In genomic region chr1:234537236-234537635, GRCh38 we compare ENCODE assay signal across 17 cellular contexts. TPM values are rescaled to one million over a fixed set of nuclear protein-coding genes. Genes with fewer than 3 reads are reported as not detected.
A peak's percentile ranks its signal among the peaks of the same experiment; 100 is the strongest.
DNase-seq lines count a peak whose midpoint lies in the region; ATAC-seq and TF ChIP-seq lines count a peak whose summit lies in the region.
"Had no signal": no experiment of that assay in that cellular context is flagged by ENCODE, and none has a peak within 500 bp of the region (broad histone marks: within the 10 kb centered on the region; RNA-seq: fewer than 3 reads in every experiment).

No MANE protein-coding gene starts in this region.

- in situ Hi-C loops in transverse colon (cut with MboI; ENCODE audit: low pct_ligation_motif_present in 1 of 4, low pct_unique_long_range_greater_than_20kb in 1 of 4, low sequenced_read_pairs in 3 of 4), result no loop called here
- in situ Hi-C loops in GM13976 (cut with MboI; ENCODE audit: low sequenced_read_pairs, unreplicated experiment), result no loop called here

- intact Hi-C loops in ovary (cut with DNase I) (loop anchor here (5.0 to 10.0 kb wide), 6 partner anchors 45 to 458 kb away; no protein-coding TSS in a partner anchor), transverse colon (cut with DNase I; ENCODE audit: low total_unique reads) (loop anchor here (10.0 kb wide), 1 partner anchor 448 kb away; no protein-coding TSS in a partner anchor)

- peaks cover 3% of the 10 kb centered on the region for H3K27me3 Mint-ChIP-seq in progenitor cell of endocrine pancreas

- H3K27ac Mint-ChIP-seq in progenitor cell of endocrine pancreas, result no peak overlapping the region
- H3K27ac Mint-ChIP-seq: endodermal cell had no signal

- H3K4me3 Mint-ChIP-seq in progenitor cell of endocrine pancreas (ENCODE audit: low read depth), result no peak overlapping the region
- H3K4me3 Mint-ChIP-seq: CD4-positive, CD25-positive, alpha-beta regulatory T cell; endodermal cell had no signal

- TF ChIP-seq EP300 in ovary (IDR thresholded peaks at IDR 0.05) (no peak), transverse colon (IDR thresholded peaks at IDR 0.05; ENCODE audit: low read depth) (no peak)

- H3K4me3 ChIP-seq in ovary (no peak overlapping the region), transverse colon (no peak overlapping the region)

- H3K27ac ChIP-seq in caudate nucleus (ENCODE audit: low read depth, low read length) (peak overlapping the region; percentile 97), foreskin keratinocyte (peak overlapping the region; percentile 83), ovary (peak overlapping the region; percentile 84 to 98), transverse colon (peak overlapping the region; percentile 91 to 93 (median 93))
- H3K27ac ChIP-seq: brain microvascular endothelial cell had no signal

- DNase-seq in caudate nucleus (lab: John Stamatoyannopoulos, UW) (no peak), foreskin keratinocyte (peak in 1 of 2 donors; percentile 57), ovary (peak in 1 of 5 donors; percentile 21), transverse colon (no peak), GM13976 (ENCODE audit: low spot score) (no peak), progenitor cell of endocrine pancreas (ENCODE audit: low spot score, unreplicated experiment) (no peak)
- DNase-seq in activated T-cell treated with anti-CD3 and anti-CD28 coated beads, Interleukin-2, amount 50 U/mL, for 1 hour, result no peak
- DNase-seq: activated naive CD4-positive, alpha-beta T cell treated with Interleukin-2 at 50 U/mL for 16 hours; brain microvascular endothelial cell; CD4-positive, CD25-positive, alpha-beta regulatory T cell; DND-41; endodermal cell; HCEC 1CT; NCI-H82; stimulated activated CD4-positive, alpha-beta T cell treated with anti-CD3 and anti-CD28 coated beads, Interleukin-2, amount 100 ng/mL, for 48 hours; stimulated activated CD8-positive, alpha-beta memory T cell treated with anti-CD3 and anti-CD28 coated beads, Interleukin-4, amount 100 ng/mL, for 48 hours; T-helper 1 cell had no signal

- TF ChIP-seq CTCF in foreskin keratinocyte (conservative IDR thresholded peaks at IDR 0.05) (peak; percentile 49), ovary (IDR thresholded peaks at IDR 0.05) (no peak), transverse colon (IDR thresholded peaks at IDR 0.05) (no peak), GM13976 (IDR thresholded peaks at IDR 0.05; ENCODE audit: borderline replicate concordance, control extremely low read depth, extremely low read depth, insufficient read depth, missing control alignments) (no peak), progenitor cell of endocrine pancreas (IDR thresholded peaks at IDR 0.05; ENCODE audit: unreplicated experiment) (no peak)

- H3K4me1 ChIP-seq in foreskin keratinocyte (peaks cover 57% of the 10 kb centered on the region), ovary (ENCODE audit: insufficient read depth) (peaks cover 35% of the 10 kb centered on the region), transverse colon (peaks cover 64 to 76% (median 68%) of the 10 kb centered on the region in 4 donors)

- TF ChIP-seq POLR2A in ovary (IDR thresholded peaks at IDR 0.05), result no peak
- no peak for TF ChIP-seq POLR2A in transverse colon (IDR thresholded peaks at IDR 0.05)

- H3K36me3 ChIP-seq in ovary (no peaks in the 10 kb centered on the region), transverse colon (no peaks in the 10 kb centered on the region)
- H3K36me3 ChIP-seq: brain microvascular endothelial cell had no signal

- H3K27me3 ChIP-seq in foreskin keratinocyte, result no peaks in the 10 kb centered on the region
- H3K27me3 ChIP-seq in ovary, result no peaks in the 10 kb centered on the region
- no peaks in the 10 kb centered on the region for H3K27me3 ChIP-seq in transverse colon
- H3K27me3 ChIP-seq: brain microvascular endothelial cell had no signal

- WGBS in ovary, 3 donors, result 84 to 86% (median 85%) methylated on average over 5 of the region's 5 CpGs
- 77 to 83% methylated on average over 1 to 5 of the region's 5 CpGs for WGBS in transverse colon (ENCODE audit: low coverage in 1 of 2), 2 donors

- H3K9me3 Mint-ChIP-seq in progenitor cell of endocrine pancreas (ENCODE audit: low read depth), result no peaks in the 10 kb centered on the region
- H3K9me3 Mint-ChIP-seq: CD4-positive, CD25-positive, alpha-beta regulatory T cell; endodermal cell had no signal

- peaks cover 33% of the 10 kb centered on the region for H3K4me1 Mint-ChIP-seq in progenitor cell of endocrine pancreas (ENCODE audit: low read depth)
- H3K4me1 Mint-ChIP-seq: CD4-positive, CD25-positive, alpha-beta regulatory T cell had no signal

- no peaks in the 10 kb centered on the region for H3K36me3 Mint-ChIP-seq in progenitor cell of endocrine pancreas (ENCODE audit: insufficient read depth)
- H3K36me3 Mint-ChIP-seq: CD4-positive, CD25-positive, alpha-beta regulatory T cell had no signal

- no peak for ATAC-seq in foreskin keratinocyte

- H3K9me3 ChIP-seq in ovary (no peaks in the 10 kb centered on the region), transverse colon (no peaks in the 10 kb centered on the region)

RNA-seq across cellular contexts. Expression of gene TARBP1, which starts 58.3 kb away (rescaled TPM):
- total RNA-seq in foreskin keratinocyte (15.3 and 20.1 TPM in 2 replicates), ovary (10 to 100 TPM in 4 of 7 donors, 1 to 10 TPM in 3; 5.5 to 26.3 (median 10.8) TPM), transverse colon (10 to 100 TPM; 19.9 to 44.4 (median 27.6) TPM), progenitor cell of endocrine pancreas (60.4 and 65.9 TPM in 2 replicates)
- polyA plus RNA-seq in foreskin keratinocyte (9.6 and 12.2 TPM in 2 replicates), ovary (10 to 100 TPM in 1 of 2 donors, 1 to 10 TPM in 1; 4.8 to 15.4 TPM)
